Comparison of ENCODE assay signal across 20 cellular contexts in genomic region chr6:90072501-90072900, GRCh38.
A peak's percentile ranks its signal among the peaks of the same experiment; 100 is the strongest.
DNase-seq lines count a peak whose midpoint lies in the region; ATAC-seq and TF ChIP-seq lines count a peak whose summit lies in the region.
"Had no signal": no experiment of that assay in that cellular context is flagged by ENCODE, and none has a peak within 500 bp of the region (broad histone marks: within the 10 kb centered on the region; RNA-seq: fewer than 3 reads in every experiment).

No MANE protein-coding gene starts in this region.

- TF ChIP-seq POLR2A in lower leg skin (IDR thresholded peaks at IDR 0.05): no peak

- CTCF ChIA-PET in T-cell (lab: Charles Lee): interaction anchor here in 1 of 2 donors (1.0 to 1.8 kb wide), 2 partner anchors 37 to 321 kb away, joined by 3 to 4 read pairs; no protein-coding TSS in a partner anchor
- CTCF ChIA-PET in WTC11 (lab: Charles Lee): interaction anchor here (1.4 kb wide), 1 partner anchor 132 kb away, joined by 4 read pairs; no protein-coding TSS in a partner anchor

- H3K9me3 Mint-ChIP-seq in activated CD4-positive, alpha-beta T cell treated with anti-CD3 and anti-CD28 coated beads, Interleukin-2, amount 10 ng/mL, durations not matched to agents 24 days and 14 days: no peaks in the 10 kb centered on the region
- H3K9me3 Mint-ChIP-seq in T-cell: no peaks in the 10 kb centered on the region
- no peaks in the 10 kb centered on the region for H3K9me3 Mint-ChIP-seq in stimulated activated effector memory CD8-positive, alpha-beta T cell treated with anti-CD3 and anti-CD28 coated beads, Interleukin-12 subunit alpha, Interleukin-12 subunit beta, amount 100 ng/mL, for 72 hours
- no peaks in the 10 kb centered on the region for H3K9me3 Mint-ChIP-seq in WTC11

- 93 to 94% methylated on average over 3 of the region's 3 CpGs for WGBS in lower leg skin, 2 donors

- no peak overlapping the region for H3K4me3 ChIP-seq in lower leg skin (ENCODE audit: low read depth, poor library complexity, severe bottlenecking)
- H3K4me3 ChIP-seq: spleen had no signal

- peak overlapping the region; percentile 80 for H3K27ac ChIP-seq in angular gyrus (ENCODE audit: low read depth, low read length)
- H3K27ac ChIP-seq: brain microvascular endothelial cell, C4-2B, spleen had no signal

- H3K27ac Mint-ChIP-seq in activated CD4-positive, alpha-beta T cell treated with anti-CD3 and anti-CD28 coated beads, Interleukin-2, amount 10 ng/mL, durations not matched to agents 24 days and 14 days: peak overlapping the region; percentile 88
- peak overlapping the region; percentile 77 to 89 for H3K27ac Mint-ChIP-seq in T-cell
- no peak overlapping the region for H3K27ac Mint-ChIP-seq in stimulated activated effector memory CD8-positive, alpha-beta T cell treated with anti-CD3 and anti-CD28 coated beads, Interleukin-12 subunit alpha, Interleukin-12 subunit beta, amount 100 ng/mL, for 72 hours
- H3K27ac Mint-ChIP-seq in WTC11: no peak overlapping the region

- peaks cover 78% of the 10 kb centered on the region for H3K36me3 Mint-ChIP-seq in activated CD4-positive, alpha-beta T cell treated with anti-CD3 and anti-CD28 coated beads, Interleukin-2, amount 10 ng/mL, durations not matched to agents 24 days and 14 days (ENCODE audit: low read depth)
- peaks cover 58% of the 10 kb centered on the region for H3K36me3 Mint-ChIP-seq in T-cell
- peaks cover 20% of the 10 kb centered on the region for H3K36me3 Mint-ChIP-seq in stimulated activated effector memory CD8-positive, alpha-beta T cell treated with anti-CD3 and anti-CD28 coated beads, Interleukin-12 subunit alpha, Interleukin-12 subunit beta, amount 100 ng/mL, for 72 hours
- H3K36me3 Mint-ChIP-seq in WTC11: no peaks in the 10 kb centered on the region

- H3K4me3 Mint-ChIP-seq in activated CD4-positive, alpha-beta T cell treated with anti-CD3 and anti-CD28 coated beads, Interleukin-2, amount 10 ng/mL, durations not matched to agents 24 days and 14 days: peak overlapping the region; percentile 67
- H3K4me3 Mint-ChIP-seq in T-cell (peak overlapping the region in 1 of 3 donors; percentile 38), WTC11 (no peak overlapping the region)
- H3K4me3 Mint-ChIP-seq in stimulated activated effector memory CD8-positive, alpha-beta T cell treated with anti-CD3 and anti-CD28 coated beads, Interleukin-12 subunit alpha, Interleukin-12 subunit beta, amount 100 ng/mL, for 72 hours: peak overlapping the region; percentile 29

- H3K27me3 Mint-ChIP-seq in activated CD4-positive, alpha-beta T cell treated with anti-CD3 and anti-CD28 coated beads, Interleukin-2, amount 10 ng/mL, durations not matched to agents 24 days and 14 days: no peaks in the 10 kb centered on the region
- H3K27me3 Mint-ChIP-seq in T-cell: no peaks in the 10 kb centered on the region
- no peaks in the 10 kb centered on the region for H3K27me3 Mint-ChIP-seq in WTC11 (ENCODE audit: low read depth)

- intact Hi-C loops in activated CD4-positive, alpha-beta T cell treated with anti-CD3 and anti-CD28 coated beads, Interleukin-2, amount 10 ng/mL, durations not matched to agents 24 days and 14 days (cut with micrococcal nuclease): no loop called here
- intact Hi-C loops in lower leg skin (cut with DNase I; ENCODE audit: low total_unique reads): no loop called here

- no peak for DNase-seq in activated CD4-positive, alpha-beta T cell treated with anti-CD3 and anti-CD28 coated beads, Interleukin-2, amount 10 ng/mL, durations not matched to agents 24 days and 14 days
- no peak for DNase-seq in activated CD4-positive, alpha-beta T cell treated with anti-CD3 and anti-CD28 coated beads, Interleukin-2, amount 50 U/mL, for 48 hours
- DNase-seq in T-cell (peak in 1 of 34 experiments; percentile 9), WTC11 (ENCODE audit: low spot score) (no peak), UCSD-AML1 (lab: John Stamatoyannopoulos, UW; ENCODE audit: unreplicated experiment) (no peak), lower leg skin (ENCODE audit: low spot score in 2 of 2) (no peak)
- DNase-seq in stimulated activated effector memory CD8-positive, alpha-beta T cell treated with anti-CD3 and anti-CD28 coated beads, Interleukin-12 subunit alpha, Interleukin-12 subunit beta, amount 100 ng/mL, for 72 hours (ENCODE audit: low spot score in 2 of 2): no peak
- DNase-seq: brain microvascular endothelial cell; foreskin melanocyte; H7; Kasumi-1; kidney glomerular epithelial cell; NCI-H1092 treated with DMSO at 0.1 percent for 48 hours; NCI-H2081; NCI-H510A; RPMI8226; spleen; stimulated activated CD4-positive, alpha-beta T cell treated with anti-CD3 and anti-CD28 coated beads, Interleukin-4, amount 100 ng/mL, for 4 hours had no signal

- H3K4me1 Mint-ChIP-seq in activated CD4-positive, alpha-beta T cell treated with anti-CD3 and anti-CD28 coated beads, Interleukin-2, amount 10 ng/mL, durations not matched to agents 24 days and 14 days: peaks cover 78% of the 10 kb centered on the region
- H3K4me1 Mint-ChIP-seq in T-cell: peaks cover 87 to 97% (median 89%) of the 10 kb centered on the region in 3 donors
- H3K4me1 Mint-ChIP-seq in stimulated activated effector memory CD8-positive, alpha-beta T cell treated with anti-CD3 and anti-CD28 coated beads, Interleukin-12 subunit alpha, Interleukin-12 subunit beta, amount 100 ng/mL, for 72 hours: peaks cover 73% of the 10 kb centered on the region
- peaks cover 3% of the 10 kb centered on the region; the same call in 1 of the 2 replicates for H3K4me1 Mint-ChIP-seq in WTC11

- ATAC-seq in T-cell (replicated peaks in 1 of 4) (peak in 3 of 4 experiments; percentile 19 to 39 (median 29)), WTC11 (no peak)
- no peak for ATAC-seq in stimulated activated effector memory CD8-positive, alpha-beta T cell treated with anti-CD3 and anti-CD28 coated beads, Interleukin-12 subunit alpha, Interleukin-12 subunit beta, amount 100 ng/mL, for 72 hours

- TF ChIP-seq CTCF in WTC11 (IDR thresholded peaks at IDR 0.05) (no peak), lower leg skin (IDR thresholded peaks at IDR 0.05) (no peak)

- POLR2A ChIA-PET in T-cell (lab: Charles Lee) (interaction anchor here in 1 of 2 donors (0.5 kb wide), 1 partner anchor 20 kb away, joined by 4 read pairs; no protein-coding TSS in a partner anchor), WTC11 (lab: Charles Lee) (interaction anchor here (0.8 kb wide), 1 partner anchor 161 kb away, joined by 3 read pairs; no protein-coding TSS in a partner anchor)

TF ChIP-seq in WTC11, 78 proteins besides CTCF, POLR2A, EP300 and RAD21 (continues in another document):
- TF ChIP-seq STAT6 (CRISPR knock-in tag; conservative IDR thresholded peaks at IDR 0.05; ENCODE audit: low read depth): no peak
- TF ChIP-seq ZNF425 (CRISPR knock-in tag; conservative IDR thresholded peaks at IDR 0.05): no peak
- TF ChIP-seq TP53 (CRISPR knock-in tag; IDR thresholded peaks at IDR 0.05): no peak

Comparison
In these comparisons a context has a peak if more than half of its experiments do, and no peak if none do; other contexts are left out.
1. H3K27ac Mint-ChIP-seq: peak in activated CD4-positive, alpha-beta T cell treated with anti-CD3 and anti-CD28 coated beads, Interleukin-2, amount 10 ng/mL, durations not matched to agents 24 days and 14 days (single experiment) and T-cell (2 of 2); none in stimulated activated effector memory CD8-positive, alpha-beta T cell treated with anti-CD3 and anti-CD28 coated beads, Interleukin-12 subunit alpha, Interleukin-12 subunit beta, amount 100 ng/mL, for 72 hours (single experiment) and WTC11 (single experiment).
2. ATAC-seq: peak in T-cell (3 of 4); none in stimulated activated effector memory CD8-positive, alpha-beta T cell treated with anti-CD3 and anti-CD28 coated beads, Interleukin-12 subunit alpha, Interleukin-12 subunit beta, amount 100 ng/mL, for 72 hours (single experiment) and WTC11 (single experiment).